In the genomic region with DNA sequence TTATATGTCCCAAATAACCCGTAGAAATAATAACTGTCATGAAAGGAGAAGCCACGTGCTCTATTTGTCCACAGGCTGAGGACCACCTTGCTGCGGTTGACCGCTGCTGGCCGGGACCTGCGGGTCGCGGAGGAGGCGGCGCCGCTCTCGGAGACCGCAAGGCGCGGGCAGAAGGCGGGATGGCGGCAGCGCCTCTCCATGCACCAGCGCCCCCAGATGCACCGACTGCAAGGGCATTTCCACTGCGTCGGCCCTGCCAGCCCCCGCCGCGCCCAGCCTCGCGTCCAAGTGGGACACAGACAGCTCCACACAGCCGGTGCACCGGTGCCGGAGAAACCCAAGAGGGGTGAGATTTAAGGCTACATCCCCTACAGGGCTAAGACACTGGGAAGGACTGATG, we compare ENCODE assay signal across 8 cellular contexts. TPM values are rescaled to one million over a fixed set of nuclear protein-coding genes. Genes with fewer than 3 reads are reported as not detected.
DNase-seq lines count a peak whose midpoint lies in the region; ATAC-seq and TF ChIP-seq lines count a peak whose summit lies in the region.

No MANE protein-coding gene starts in this region.

- intact Hi-C loops in adrenal gland (cut with DNase I): no loop called here

- no peak overlapping the region for H3K27ac ChIP-seq in adrenal gland

- H3K36me3 ChIP-seq in adrenal gland (replicated peaks in 1 of 2): no peaks in the 10 kb centered on the region

- H3K4me3 ChIP-seq in adrenal gland: peak overlapping the region in 2 of 4 donors; percentile 2 to 49

- H3K9me3 ChIP-seq in adrenal gland (replicated peaks in 1 of 3): no peaks in the 10 kb centered on the region

- TF ChIP-seq CTCF in adrenal gland (IDR thresholded peaks at IDR 0.05): no peak

- no peak for TF ChIP-seq POLR2A in adrenal gland (IDR thresholded peaks at IDR 0.05)

- WGBS in adrenal gland, 4 donors: 0 to 3% (median 2%) methylated on average over 12 to 30 of the region's 30 CpGs

- peaks cover 0 to 6% of the 10 kb centered on the region in 2 donors for H3K4me1 ChIP-seq in adrenal gland (replicated peaks in 1 of 2)

- peaks cover 5% of the 10 kb centered on the region for H3K27me3 ChIP-seq in adrenal gland

- peak; percentile 25 for DNase-seq in GM03348 (ENCODE audit: low spot score)
- DNase-seq in NCI-H510A (lab: John Stamatoyannopoulos, UW): peak; percentile 14
- DNase-seq in adrenal gland: peak in 4 of 7 donors; percentile 21 to 33 (median 29)
- DNase-seq in islet precursor cell: peak; percentile 63
- DNase-seq in stimulated activated CD8-positive, alpha-beta memory T cell treated with anti-CD3 and anti-CD28 coated beads, Interleukin-4, amount 100 ng/mL, for 48 hours: peak; percentile 49

- ATAC-seq in GM21367 (IDR thresholded peaks at IDR 0.05; ENCODE audit: unreplicated experiment) (no peak), HG02798 (IDR thresholded peaks at IDR 0.05; ENCODE audit: poor library complexity, unreplicated experiment) (no peak), HG03095 (IDR thresholded peaks at IDR 0.05; ENCODE audit: unreplicated experiment) (no peak)

RNA-seq across cellular contexts. Expression of a gene that starts 21.0 kb away (rescaled TPM):
- total RNA-seq in adrenal gland: 1 to 10 TPM in 4 of 8 donors, under 1 TPM in 2, not detected in 2; 0.27 to 1.6 (median 1.1) TPM
- under 1 TPM in 2 of 3 donors, not detected in 1; 0.10 to 0.24 TPM for polyA plus RNA-seq in adrenal gland

RNA-seq across cellular contexts. Expression of a gene that starts 31.6 kb away (rescaled TPM):
- 100 to 1,000 TPM; 399 to 615 (median 503) TPM for total RNA-seq in adrenal gland
- 100 to 1,000 TPM; 832 to 905 (median 866) TPM for polyA plus RNA-seq in adrenal gland
